8 cellular contexts compared by ENCODE assay signal in the genomic region with DNA sequence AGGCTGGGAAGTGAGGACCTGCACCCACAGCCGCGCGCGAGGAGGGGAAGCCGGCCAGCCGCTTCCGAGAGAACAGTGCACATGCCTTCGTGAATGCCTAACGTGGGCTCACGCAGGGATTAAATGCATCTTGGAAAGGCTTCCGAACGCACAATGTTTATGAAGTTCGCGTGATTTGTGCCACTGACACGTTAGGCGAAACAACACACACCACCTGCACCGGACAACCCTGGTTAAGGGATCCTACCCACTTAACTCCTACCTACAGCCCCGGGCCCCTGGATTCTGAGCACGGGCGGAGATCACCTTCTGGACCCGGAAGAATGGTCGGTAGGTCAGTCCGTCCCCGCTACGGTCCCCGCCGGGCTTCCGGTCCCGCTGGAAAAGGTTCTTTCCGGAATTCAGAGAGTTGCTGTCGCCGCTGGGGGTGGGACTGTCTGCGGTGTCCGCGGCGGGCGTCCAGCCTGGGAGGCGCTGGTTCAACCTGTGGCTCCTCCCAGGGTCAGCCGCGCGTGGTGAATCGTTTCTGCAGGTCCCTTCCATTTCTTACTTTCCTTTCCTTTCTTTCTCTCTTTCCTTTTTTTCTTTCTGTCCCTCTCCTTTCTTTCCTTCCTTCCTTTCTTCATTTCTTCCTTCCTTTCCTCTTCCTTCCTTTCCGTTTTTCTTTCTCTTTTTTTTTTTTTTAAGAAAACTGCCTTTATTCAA. TPM values are rescaled to one million over a fixed set of nuclear protein-coding genes. Genes with fewer than 3 reads are reported as not detected.
DNase-seq lines count a peak whose midpoint lies in the region; ATAC-seq, FAIRE-seq and TF ChIP-seq lines count a peak whose summit lies in the region.

Gene MTIF2, minus strand, starts transcription at position 325 of the 705 bp plus-strand sequence. CDS start 5,373 bp downstream, outside the sequence.

- DNase-seq in Ammon's horn (ENCODE audit: low spot score) (peak; percentile 93), NCI-H460 (ENCODE audit: extremely low read depth, low read depth) (peak; percentile 94), cerebellum (ENCODE audit: low spot score) (peak; percentile 88), kidney (peak; percentile 98)
- DNase-seq in activated CD4-positive, CD25-positive, alpha-beta regulatory T cell treated with anti-CD3 and anti-CD28 coated beads, Interleukin-2, amount 50 U/mL, for 72 hours, result peak; percentile 85
- peak; percentile 95 for DNase-seq in stimulated activated CD4-positive, alpha-beta T cell treated with anti-CD3 and anti-CD28 coated beads, Interleukin-15, amount 100 ng/mL, for 24 hours

- intact Hi-C loops in kidney (cut with DNase I), result no loop called here

- H3K9ac ChIP-seq in kidney (ENCODE audit: low read length in 2 of 2), result peak within 1 kb of the TSS; percentile 90 to 95

- H3K27ac ChIP-seq in kidney (ENCODE audit: low read depth in 2 of 2, low read length in 2 of 2), result peak within 1 kb of the TSS; percentile 73 to 94

- peak; percentile 97 for ATAC-seq in GM19043 (IDR thresholded peaks at IDR 0.05; ENCODE audit: low read depth, unreplicated experiment)
- ATAC-seq in HG03378 (IDR thresholded peaks at IDR 0.05; ENCODE audit: unreplicated experiment), result peak; percentile 93

- no peaks in the 10 kb centered on the region for H3K9me3 ChIP-seq in kidney (ENCODE audit: control insufficient read depth in 1 of 2, low read length in 2 of 2)

- H3K4me1 ChIP-seq in kidney (ENCODE audit: control insufficient read depth in 1 of 2, insufficient read depth in 1 of 2, low read depth in 1 of 2, low read length in 2 of 2), result peaks cover 0 to 4% of the 10 kb centered on the region in 2 donors

- H3K36me3 ChIP-seq in kidney (ENCODE audit: control insufficient read depth in 1 of 2, insufficient read depth in 2 of 2, low read length in 2 of 2), result peaks cover 0 to 4% of the 10 kb centered on the region in 2 donors

- no peak for TF ChIP-seq CTCF in kidney (IDR thresholded peaks at IDR 0.05; ENCODE audit: borderline replicate concordance, extremely low read depth, insufficient read depth)

- peak; percentile 80 for FAIRE-seq in kidney (lab: Jason Lieb, UNC)

- H3K4me3 ChIP-seq in kidney (ENCODE audit: low read length in 2 of 2), result peak within 1 kb of the TSS; percentile 96 to 100

RNA-seq across cellular contexts. Expression of gene MTIF2, which starts in this region (rescaled TPM):
- 97.2 and 110 TPM in 2 replicates for total RNA-seq in NCI-H460 (2014; rRNA removed; shearing (Covaris generic))
- polyA plus RNA-seq in NCI-H460 (2014; cell fraction: nucleus; rRNA removed), result 38.9 and 47.2 TPM in 2 replicates
- total RNA-seq in cerebellum (14.6 TPM), kidney (27.3 TPM)
- polyA plus RNA-seq in kidney (ENCODE audit: insufficient read depth, low read depth, low replicate concordance), result 26.0 TPM

Comparison
In these comparisons a context has a peak if more than half of its experiments do, and no peak if none do; other contexts are left out.
1. Peak in every context shown above with its lines: DNase-seq, ATAC-seq, H3K4me3 ChIP-seq and H3K27ac ChIP-seq.